In genomic region chr14:101325319-101325718, GRCh38 we compare ENCODE assay signal across 23 cellular contexts.
A peak's percentile ranks its signal among the peaks of the same experiment; 100 is the strongest.
DNase-seq lines count a peak whose midpoint lies in the region; ATAC-seq and TF ChIP-seq lines count a peak whose summit lies in the region.
"Had no signal": no experiment of that assay in that cellular context is flagged by ENCODE, and none has a peak within 500 bp of the region (broad histone marks: within the 10 kb centered on the region; RNA-seq: fewer than 3 reads in every experiment).

No MANE protein-coding gene starts in this region.

- 53% methylated on average over 4 of the region's 4 CpGs for WGBS in hepatocyte (ENCODE audit: low lambda C conversion rate, missing lambda C conversion rate)
- WGBS in liver: 36% methylated on average over 4 of the region's 4 CpGs
- 91 to 93% (median 92%) methylated on average over 4 of the region's 4 CpGs for WGBS in heart left ventricle, 4 donors

- no peaks in the 10 kb centered on the region for H3K79me2 ChIP-seq in hepatocyte

- H3K9me3 ChIP-seq in hepatocyte (ENCODE audit: low read depth) (no peaks in the 10 kb centered on the region), liver (ENCODE audit: control insufficient read depth in 4 of 4, low read length in 3 of 4) (peaks cover 1 to 12% (median 3%) of the 10 kb centered on the region in 4 donors), heart left ventricle (peaks cover 0 to 24% (median 13%) of the 10 kb centered on the region in 12 donors)
- H3K9me3 ChIP-seq: BE2C had no signal

- intact Hi-C loops in heart left ventricle (cut with DNase I): no loop called here

- H3K4me3 ChIP-seq in hepatocyte (no peak overlapping the region), liver (ENCODE audit: low read depth in 1 of 3, low read length in 3 of 3) (no peak overlapping the region), heart left ventricle (no peak overlapping the region)
- H3K4me3 ChIP-seq: BLaER1, GM12878 had no signal

- H3K9me2 ChIP-seq in hepatocyte (replicated peaks; ENCODE audit: insufficient read depth): no peaks in the 10 kb centered on the region

- ATAC-seq in left lobe of liver (peak; percentile 24), HG02884 (IDR thresholded peaks at IDR 0.05; ENCODE audit: unreplicated experiment) (no peak), HG03342 (IDR thresholded peaks at IDR 0.05; ENCODE audit: unreplicated experiment) (no peak), heart left ventricle (no peak)
- ATAC-seq: GM12878 had no signal

- no peak overlapping the region for H3K9ac ChIP-seq in liver (ENCODE audit: low read depth in 1 of 2, low read length in 2 of 2)
- H3K9ac ChIP-seq: BLaER1 had no signal

- no peak overlapping the region for H2AFZ ChIP-seq in hepatocyte

- H3K27me3 ChIP-seq in hepatocyte: no peaks in the 10 kb centered on the region
- H3K27me3 ChIP-seq in liver (ENCODE audit: control insufficient read depth in 4 of 4, insufficient read depth in 4 of 4, low read length in 3 of 4): no peaks in the 10 kb centered on the region
- H3K27me3 ChIP-seq in heart left ventricle: peaks cover 0 to 3% (median 0%) of the 10 kb centered on the region in 9 donors
- H3K27me3 ChIP-seq: BLaER1 had no signal

- peaks cover 5% of the 10 kb centered on the region for H3K4me1 ChIP-seq in hepatocyte (ENCODE audit: insufficient read depth)
- peaks cover 10 to 23% (median 16%) of the 10 kb centered on the region in 4 donors for H3K4me1 ChIP-seq in liver (ENCODE audit: control insufficient read depth in 4 of 4, insufficient read depth in 4 of 4, low read length in 3 of 4)
- H3K4me1 ChIP-seq in heart left ventricle: no peaks in the 10 kb centered on the region
- H3K4me1 ChIP-seq: BE2C, BLaER1 had no signal

- TF ChIP-seq CTCF in hepatocyte (IDR thresholded peaks at IDR 0.05; ENCODE audit: poor library complexity) (no peak), liver (IDR thresholded peaks at IDR 0.05; ENCODE audit: low read depth, low read length, missing input control) (no peak), heart left ventricle (IDR thresholded peaks at IDR 0.05) (no peak)

- H4K20me1 ChIP-seq in hepatocyte (ENCODE audit: insufficient read depth, poor library complexity, severe bottlenecking): no peaks in the 10 kb centered on the region
- H4K20me1 ChIP-seq: BLaER1 had no signal

- DNase-seq in hepatocyte (ENCODE audit: low spot score): no peak
- DNase-seq in left lobe of liver (ENCODE audit: low spot score): no peak
- DNase-seq in heart left ventricle: no peak
- DNase-seq: 8988T; ACHN; BE2C; C1 segment of cervical spinal cord; CD4-positive, alpha-beta memory T cell; CD4-positive, CD25-positive, alpha-beta regulatory T cell; CD8-positive, alpha-beta memory T cell; COR-L47; DMS 273 treated with DMSO at 0.1 percent for 48 hours; DMS153; DMS53; DMS79; DND-41; EL; GDM1 had no signal

- H3K4me2 ChIP-seq in hepatocyte: no peak overlapping the region
- H3K4me2 ChIP-seq: BLaER1 had no signal

- no peak for TF ChIP-seq POLR2A in heart left ventricle (IDR thresholded peaks at IDR 0.05)

- H3K27ac ChIP-seq in hepatocyte (peak overlapping the region; percentile 8), liver (ENCODE audit: low read depth in 1 of 2, low read length in 2 of 2) (no peak overlapping the region), heart left ventricle (no peak overlapping the region)
- H3K27ac ChIP-seq: BLaER1 had no signal

- TF ChIP-seq RAD21 in liver (IDR thresholded peaks at IDR 0.05): no peak

- H3K36me3 ChIP-seq in hepatocyte (replicated peaks; ENCODE audit: insufficient read depth, low read depth): no peaks in the 10 kb centered on the region
- H3K36me3 ChIP-seq in liver (ENCODE audit: control insufficient read depth in 4 of 4, insufficient read depth in 3 of 4, low read depth in 1 of 4, low read length in 3 of 4): no peaks in the 10 kb centered on the region
- no peaks in the 10 kb centered on the region for H3K36me3 ChIP-seq in heart left ventricle
- H3K36me3 ChIP-seq: BE2C, BLaER1 had no signal

TF ChIP-seq in liver, 16 proteins besides CTCF, POLR2A, EP300 and RAD21:
- TF ChIP-seq FOXA1 (IDR thresholded peaks at IDR 0.05): no peak
- TF ChIP-seq HNF4G (IDR thresholded peaks at IDR 0.05): no peak
- no peak for TF ChIP-seq TAF1 (conservative IDR thresholded peaks at IDR 0.05)
- TF ChIP-seq ZBTB33 (IDR thresholded peaks at IDR 0.05): no peak
- TF ChIP-seq JUND (IDR thresholded peaks at IDR 0.05): no peak
- TF ChIP-seq FOXA2 (IDR thresholded peaks at IDR 0.05): peak; percentile 62
- no peak for TF ChIP-seq MAX (IDR thresholded peaks at IDR 0.05)
- no peak for TF ChIP-seq NR2F2 (IDR thresholded peaks at IDR 0.05)
